In the genomic region with DNA sequence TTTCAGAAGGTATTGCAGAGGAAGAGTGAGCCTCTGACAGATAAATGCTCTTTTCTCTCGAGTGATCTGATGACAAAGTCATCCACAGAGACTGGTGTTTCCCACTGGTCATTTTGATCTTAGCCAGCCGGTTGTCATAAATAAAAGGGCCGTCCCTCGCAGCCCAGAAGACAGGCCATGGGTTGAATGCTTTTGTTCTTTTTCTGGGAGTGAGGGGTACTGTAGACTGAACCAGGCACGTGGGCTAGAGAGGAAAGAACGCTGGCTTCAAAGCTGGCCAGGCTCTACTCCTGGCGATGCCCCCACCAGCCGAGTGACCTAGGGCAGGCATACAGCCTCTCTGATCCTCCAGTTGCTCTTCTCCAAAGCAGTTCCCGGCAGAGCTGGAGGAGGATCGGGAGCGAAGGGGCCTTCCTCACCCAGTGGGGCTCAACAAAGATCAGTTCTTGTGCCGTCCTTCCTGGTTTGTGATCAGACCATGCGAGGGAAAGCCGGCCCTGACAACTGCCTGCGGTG, we compare ENCODE assay signal across 18 cellular contexts.
DNase-seq lines count a peak whose midpoint lies in the region; ATAC-seq and TF ChIP-seq lines count a peak whose summit lies in the region.
"Had no signal": no experiment of that assay in that cellular context is flagged by ENCODE, and none has a peak within 500 bp of the region (broad histone marks: within the 10 kb centered on the region; RNA-seq: fewer than 3 reads in every experiment).

No MANE protein-coding gene starts in this region.

- H3K36me3 ChIP-seq in GM23248 (ENCODE audit: low read depth) (no peaks in the 10 kb centered on the region), adipocyte (ENCODE audit: control insufficient read depth, insufficient read depth, low read length, severe bottlenecking) (no peaks in the 10 kb centered on the region), skeletal muscle satellite cell (ENCODE audit: insufficient read depth, low read length) (no peaks in the 10 kb centered on the region), colonic mucosa (no peaks in the 10 kb centered on the region)
- H3K36me3 ChIP-seq in naive thymus-derived CD4-positive, alpha-beta T cell (ENCODE audit: control insufficient read depth in 2 of 3, insufficient read depth in 3 of 3, low read length in 3 of 3): no peaks in the 10 kb centered on the region
- H3K36me3 ChIP-seq: Peyer's patch had no signal

- 49 to 56% methylated on average over 15 of the region's 15 CpGs for WGBS in GM23248 (ENCODE audit: low coverage in 1 of 2, low lambda C conversion rate in 2 of 2, missing lambda C conversion rate in 2 of 2), 2 experiments

- H3F3A ChIP-seq in GM23248 (ENCODE audit: insufficient read depth): peaks cover 5% of the 10 kb centered on the region

- H3K4me1 ChIP-seq in GM23248 (ENCODE audit: insufficient read depth) (peaks cover 31% of the 10 kb centered on the region), adipocyte (ENCODE audit: control insufficient read depth, insufficient read depth, low read length) (peaks cover 27% of the 10 kb centered on the region), skeletal muscle satellite cell (ENCODE audit: control insufficient read depth, insufficient read depth, low read length) (peaks cover 30% of the 10 kb centered on the region), colonic mucosa (no peaks in the 10 kb centered on the region)
- no peaks in the 10 kb centered on the region for H3K4me1 ChIP-seq in naive thymus-derived CD4-positive, alpha-beta T cell (ENCODE audit: control insufficient read depth in 2 of 2, insufficient read depth in 2 of 2, low read length in 2 of 2)
- H3K4me1 ChIP-seq: Peyer's patch had no signal

- no peaks in the 10 kb centered on the region for H4K20me1 ChIP-seq in GM23248 (ENCODE audit: insufficient read depth)

- intact Hi-C loops in naive thymus-derived CD4-positive, alpha-beta T cell (cut with micrococcal nuclease): no loop called here
- intact Hi-C loops in colonic mucosa (cut with DNase I): no loop called here

- H3K27ac ChIP-seq in GM23248 (no peak overlapping the region), colonic mucosa (no peak overlapping the region)
- H3K27ac ChIP-seq in naive thymus-derived CD4-positive, alpha-beta T cell (ENCODE audit: low read depth, low read length): no peak overlapping the region
- H3K27ac ChIP-seq: Peyer's patch had no signal

- H3K4me2 ChIP-seq in GM23248 (ENCODE audit: unreplicated experiment) (no peak overlapping the region), skeletal muscle satellite cell (ENCODE audit: low read length) (no peak overlapping the region)

- no peak for DNase-seq in GM23248
- no peak for DNase-seq in adipocyte (ENCODE audit: low read depth)
- DNase-seq in mesothelial cell of epicardium (ENCODE audit: low spot score in 2 of 2, unreplicated experiment in 2 of 2): no peak
- no peak for DNase-seq in naive thymus-derived CD4-positive, alpha-beta T cell
- DNase-seq in islet precursor cell: no peak
- no peak for DNase-seq in NCI-H1048 (lab: John Stamatoyannopoulos, UW)
- DNase-seq in colonic mucosa: no peak
- DNase-seq: CD4-positive, alpha-beta memory T cell; GOT3; HFFc6; MM.1S; NCI-H187 treated with DMSO at 0.1 percent for 48 hours; NCI-H2171; NCI-H82; Peyer's patch; SHP77 had no signal

- H3K36me3 Mint-ChIP-seq in mesothelial cell of epicardium: no peaks in the 10 kb centered on the region
- no peaks in the 10 kb centered on the region for H3K36me3 Mint-ChIP-seq in naive thymus-derived CD4-positive, alpha-beta T cell
- H3K36me3 Mint-ChIP-seq: CD4-positive, alpha-beta memory T cell had no signal

- peak overlapping the region; percentile 71 for H2AFZ ChIP-seq in GM23248

- H3K9me3 Mint-ChIP-seq in mesothelial cell of epicardium: no peaks in the 10 kb centered on the region
- no peaks in the 10 kb centered on the region for H3K9me3 Mint-ChIP-seq in naive thymus-derived CD4-positive, alpha-beta T cell
- H3K9me3 Mint-ChIP-seq: HFFc6 had no signal

- no peak overlapping the region for H3K4me3 Mint-ChIP-seq in mesothelial cell of epicardium
- no peak overlapping the region for H3K4me3 Mint-ChIP-seq in naive thymus-derived CD4-positive, alpha-beta T cell
- H3K4me3 Mint-ChIP-seq: B cell; CD4-positive, alpha-beta memory T cell; HFFc6 had no signal

- H3K9me3 ChIP-seq in GM23248 (ENCODE audit: low read depth) (no peaks in the 10 kb centered on the region), adipocyte (ENCODE audit: control insufficient read depth, low read length) (no peaks in the 10 kb centered on the region), skeletal muscle satellite cell (replicated peaks; ENCODE audit: low read length) (no peaks in the 10 kb centered on the region), colonic mucosa (no peaks in the 10 kb centered on the region)
- H3K9me3 ChIP-seq in naive thymus-derived CD4-positive, alpha-beta T cell (ENCODE audit: control insufficient read depth in 2 of 3, low read length in 3 of 3): no peaks in the 10 kb centered on the region
- H3K9me3 ChIP-seq: Peyer's patch had no signal

- H3K4me1 Mint-ChIP-seq in mesothelial cell of epicardium: peaks cover 33% of the 10 kb centered on the region
- no peaks in the 10 kb centered on the region for H3K4me1 Mint-ChIP-seq in naive thymus-derived CD4-positive, alpha-beta T cell
- H3K4me1 Mint-ChIP-seq: B cell; CD4-positive, alpha-beta memory T cell had no signal

- H3K4me3 ChIP-seq in GM23248 (no peak overlapping the region), adipocyte (ENCODE audit: low read length) (no peak overlapping the region), skeletal muscle satellite cell (ENCODE audit: low read length) (no peak overlapping the region), colonic mucosa (no peak overlapping the region)
- H3K4me3 ChIP-seq in naive thymus-derived CD4-positive, alpha-beta T cell (ENCODE audit: low read length): no peak overlapping the region
- H3K4me3 ChIP-seq: Peyer's patch had no signal

- H3K27ac Mint-ChIP-seq in mesothelial cell of epicardium: peak overlapping the region; percentile 3
- H3K27ac Mint-ChIP-seq in naive thymus-derived CD4-positive, alpha-beta T cell: no peak overlapping the region
- H3K27ac Mint-ChIP-seq: B cell; CD4-positive, alpha-beta memory T cell had no signal

- ATAC-seq in naive thymus-derived CD4-positive, alpha-beta T cell: no peak

- no peak for TF ChIP-seq CTCF in mesothelial cell of epicardium (IDR thresholded peaks at IDR 0.05; ENCODE audit: unreplicated experiment)
- TF ChIP-seq CTCF in colonic mucosa (IDR thresholded peaks at IDR 0.05): no peak

- no peak overlapping the region for H3K9ac ChIP-seq in GM23248
- H3K9ac ChIP-seq in adipocyte (ENCODE audit: low read length): peak overlapping the region; percentile 66
- peak overlapping the region; percentile 57 for H3K9ac ChIP-seq in skeletal muscle satellite cell (ENCODE audit: low read depth, low read length)
- H3K9ac ChIP-seq in colonic mucosa (ENCODE audit: low read depth in 2 of 2, low read length in 2 of 2): no peak overlapping the region

- in situ Hi-C loops in GM23248 (cut with MboI): no loop called here

- H3K27me3 Mint-ChIP-seq in mesothelial cell of epicardium (ENCODE audit: low read depth): no peaks in the 10 kb centered on the region
- H3K27me3 Mint-ChIP-seq in naive thymus-derived CD4-positive, alpha-beta T cell: peaks cover 0 to 11% (median 4%) of the 10 kb centered on the region in 5 donors

- no peaks in the 10 kb centered on the region for H3K9me2 ChIP-seq in GM23248 (ENCODE audit: insufficient read depth)

- CTCF ChIA-PET in naive thymus-derived CD4-positive, alpha-beta T cell (lab: Charles Lee): no interaction called here

- POLR2A ChIA-PET in naive thymus-derived CD4-positive, alpha-beta T cell (lab: Charles Lee): no interaction called here

- H3K27me3 ChIP-seq in GM23248 (replicated peaks; ENCODE audit: insufficient read depth): no peaks in the 10 kb centered on the region
- H3K27me3 ChIP-seq in adipocyte (replicated peaks; ENCODE audit: control insufficient read depth, insufficient read depth, low read length): peaks cover 15% of the 10 kb centered on the region
- H3K27me3 ChIP-seq in skeletal muscle satellite cell (ENCODE audit: control insufficient read depth, insufficient read depth, low read length): no peaks in the 10 kb centered on the region
- H3K27me3 ChIP-seq in naive thymus-derived CD4-positive, alpha-beta T cell (ENCODE audit: control insufficient read depth in 2 of 2, insufficient read depth in 2 of 2, low read length in 2 of 2): no peaks in the 10 kb centered on the region
- H3K27me3 ChIP-seq in colonic mucosa: no peaks in the 10 kb centered on the region
- H3K27me3 ChIP-seq: Peyer's patch had no signal

- H3K79me2 ChIP-seq in GM23248 (ENCODE audit: insufficient read depth): no peaks in the 10 kb centered on the region

Comparison
In these comparisons a context has a peak if more than half of its experiments do, and no peak if none do; other contexts are left out.
1. H3K9ac ChIP-seq: peak in adipocyte (single experiment) and skeletal muscle satellite cell (single experiment); none in GM23248 (single experiment) and colonic mucosa (0 of 2).